Comparison of ENCODE assay signal across 1 cellular context in genomic region chr11:124276081-124276480, GRCh38.
TF ChIP-seq lines count a peak whose summit lies in the region.

No MANE protein-coding gene starts in this region.

TF ChIP-seq in endothelial cell of umbilical vein, 7 proteins besides CTCF, POLR2A, EP300 and RAD21:
- TF ChIP-seq JUN (IDR thresholded peaks at IDR 0.05; ENCODE audit: borderline replicate concordance, insufficient read depth, insufficient read length, low read depth) (peak; percentile 59), POLR2AphosphoS5 (IDR thresholded peaks at IDR 0.05; ENCODE audit: insufficient read depth, low read depth, low read length) (peak; percentile 95), GATA2 (IDR thresholded peaks at IDR 0.05; ENCODE audit: insufficient read depth, insufficient read length, low read depth, low read length) (peak; percentile 99), FOS (IDR thresholded peaks at IDR 0.05; ENCODE audit: borderline replicate concordance, insufficient read depth, low read length) (peak; percentile 67), EZH2 (IDR thresholded peaks at IDR 0.05; ENCODE audit: borderline replicate concordance, low read depth, low read length, severe bottlenecking) (no peak), MAX (IDR thresholded peaks at IDR 0.05; ENCODE audit: insufficient read depth, insufficient read length) (no peak), MYC (IDR thresholded peaks at IDR 0.05; ENCODE audit: low read depth, low read length) (no peak)
